8 cellular contexts compared by ENCODE assay signal in the genomic region with DNA sequence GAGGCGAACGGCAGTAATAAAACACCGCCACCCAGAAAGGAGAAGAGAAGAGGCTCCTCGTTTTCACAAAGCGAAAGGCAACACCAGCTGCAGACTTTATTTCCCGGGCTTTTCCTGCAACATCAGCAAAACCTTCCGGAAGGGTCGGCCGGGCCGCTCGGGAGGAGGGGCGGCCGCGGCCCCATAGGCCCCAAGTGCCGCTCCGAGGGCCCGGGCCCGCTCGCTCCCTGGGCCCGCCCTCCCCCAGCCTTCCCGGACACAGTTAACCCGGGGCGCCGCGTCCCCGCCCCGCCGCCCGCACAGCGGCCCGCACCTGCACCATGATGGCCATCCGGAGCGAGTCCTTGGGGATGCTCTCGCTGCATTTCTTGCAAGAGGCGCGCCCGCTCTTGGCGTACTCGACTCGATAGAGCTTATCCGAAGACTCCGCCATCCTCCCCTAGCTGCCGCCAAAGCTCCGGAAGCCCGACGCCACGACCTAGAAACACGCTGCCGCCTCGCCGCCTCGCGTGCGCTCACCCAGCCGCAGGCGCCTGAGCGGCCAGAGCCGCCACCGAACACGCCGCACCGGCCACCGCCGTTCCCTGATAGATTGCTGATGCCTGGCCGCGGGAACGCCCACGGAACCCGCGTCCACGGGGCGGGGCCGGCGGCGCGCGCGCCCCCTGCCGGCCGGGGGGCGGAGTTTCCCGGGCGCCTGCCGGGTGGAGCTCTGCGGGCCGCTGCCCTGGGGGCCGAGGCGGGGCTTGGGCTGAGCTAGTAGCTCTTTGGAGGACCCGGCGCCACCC. TPM values are rescaled to one million over a fixed set of nuclear protein-coding genes. Genes with fewer than 3 reads are reported as not detected.
DNase-seq lines count a peak whose midpoint lies in the region; ATAC-seq and TF ChIP-seq lines count a peak whose summit lies in the region.

TSS of gene PARP1 (minus strand) at position 597 of the 788 bp plus-strand sequence. CDS start at position 433, 164 bp downstream.

- no peaks in the 10 kb centered on the region for H3K9me3 ChIP-seq in thoracic aorta

- H3K4me3 ChIP-seq in GM12864 (ENCODE audit: low read depth, low read length), result peak within 1 kb of the TSS; percentile 75
- H3K4me3 ChIP-seq in thoracic aorta, result peak within 1 kb of the TSS; percentile 85

- TF ChIP-seq CTCF in GM12864 (IDR thresholded peaks at IDR 0.05; ENCODE audit: low read depth, low read length, missing control alignments) (peak; percentile 56), osteocyte (IDR thresholded peaks at IDR 0.05) (peak; percentile 97), thoracic aorta (IDR thresholded peaks at IDR 0.05) (peak; percentile 49)

- H3K4me1 Mint-ChIP-seq in activated naive CD4-positive, alpha-beta T cell treated with anti-CD3 and anti-CD28 coated beads, Interleukin-2, amount 50 U/mL, for 24 hours, result peaks cover 42% of the 10 kb centered on the region
- H3K4me1 Mint-ChIP-seq in osteocyte (ENCODE audit: unreplicated experiment), result peaks cover 48% of the 10 kb centered on the region

- DNase-seq in GM12864 (ENCODE audit: low read depth), result peak; percentile 87
- peak; percentile 98 for DNase-seq in NCI-H1048 (lab: John Stamatoyannopoulos, UW)
- no peak for DNase-seq in glomerular endothelial cell (ENCODE audit: extremely low read depth, low read depth, low spot score)
- DNase-seq in osteocyte (ENCODE audit: extremely low spot score, unreplicated experiment), result peak; percentile 97
- DNase-seq in thoracic aorta (ENCODE audit: low spot score), result peak; percentile 75

- H3K4me3 Mint-ChIP-seq in activated naive CD4-positive, alpha-beta T cell treated with anti-CD3 and anti-CD28 coated beads, Interleukin-2, amount 50 U/mL, for 24 hours, result peak within 1 kb of the TSS; percentile 100
- peak within 1 kb of the TSS; percentile 93 for H3K4me3 Mint-ChIP-seq in osteocyte (ENCODE audit: unreplicated experiment)

- peak within 1 kb of the TSS; percentile 71 to 77 for H3K27ac ChIP-seq in thoracic aorta

- H3K27me3 Mint-ChIP-seq in activated naive CD4-positive, alpha-beta T cell treated with anti-CD3 and anti-CD28 coated beads, Interleukin-2, amount 50 U/mL, for 24 hours, result no peaks in the 10 kb centered on the region
- H3K27me3 Mint-ChIP-seq in osteocyte (ENCODE audit: unreplicated experiment), result peaks cover 7% of the 10 kb centered on the region

- peaks cover 3% of the 10 kb centered on the region for H3K36me3 Mint-ChIP-seq in activated naive CD4-positive, alpha-beta T cell treated with anti-CD3 and anti-CD28 coated beads, Interleukin-2, amount 50 U/mL, for 24 hours
- H3K36me3 Mint-ChIP-seq in osteocyte (ENCODE audit: unreplicated experiment), result no peaks in the 10 kb centered on the region

- peak; percentile 73 for ATAC-seq in HG02588 (IDR thresholded peaks at IDR 0.05; ENCODE audit: unreplicated experiment)
- ATAC-seq in SK-N-SH treated with all-trans-retinoic acid at 6 μM for 48 hours, result peak; percentile 88
- ATAC-seq in thoracic aorta (ENCODE audit: insufficient number of reproducible peaks, low FRiP score, low read depth), result peak; percentile 68

- no peaks in the 10 kb centered on the region for H3K36me3 ChIP-seq in thoracic aorta

- no peaks in the 10 kb centered on the region for H3K9me3 Mint-ChIP-seq in activated naive CD4-positive, alpha-beta T cell treated with anti-CD3 and anti-CD28 coated beads, Interleukin-2, amount 50 U/mL, for 24 hours
- no peaks in the 10 kb centered on the region for H3K9me3 Mint-ChIP-seq in osteocyte (ENCODE audit: unreplicated experiment)

- H3K4me1 ChIP-seq in thoracic aorta (ENCODE audit: control insufficient read depth in 1 of 2, low read depth in 2 of 2), result peaks cover 21 to 46% of the 10 kb centered on the region in 2 donors

- peak within 1 kb of the TSS; percentile 100 for H3K27ac Mint-ChIP-seq in activated naive CD4-positive, alpha-beta T cell treated with anti-CD3 and anti-CD28 coated beads, Interleukin-2, amount 50 U/mL, for 24 hours
- peak within 1 kb of the TSS; percentile 89 for H3K27ac Mint-ChIP-seq in osteocyte (ENCODE audit: unreplicated experiment)

- H3K27me3 ChIP-seq in thoracic aorta (replicated peaks; ENCODE audit: insufficient read depth), result no peaks in the 10 kb centered on the region

TF ChIP-seq in SK-N-SH treated with all-trans-retinoic acid at 6 μM for 48 hours, 23 proteins besides CTCF, POLR2A, EP300 and RAD21:
- no peak for TF ChIP-seq GLIS3 (CRISPR knock-in tag; IDR thresholded peaks at IDR 0.05)
- TF ChIP-seq, protein P1, sequence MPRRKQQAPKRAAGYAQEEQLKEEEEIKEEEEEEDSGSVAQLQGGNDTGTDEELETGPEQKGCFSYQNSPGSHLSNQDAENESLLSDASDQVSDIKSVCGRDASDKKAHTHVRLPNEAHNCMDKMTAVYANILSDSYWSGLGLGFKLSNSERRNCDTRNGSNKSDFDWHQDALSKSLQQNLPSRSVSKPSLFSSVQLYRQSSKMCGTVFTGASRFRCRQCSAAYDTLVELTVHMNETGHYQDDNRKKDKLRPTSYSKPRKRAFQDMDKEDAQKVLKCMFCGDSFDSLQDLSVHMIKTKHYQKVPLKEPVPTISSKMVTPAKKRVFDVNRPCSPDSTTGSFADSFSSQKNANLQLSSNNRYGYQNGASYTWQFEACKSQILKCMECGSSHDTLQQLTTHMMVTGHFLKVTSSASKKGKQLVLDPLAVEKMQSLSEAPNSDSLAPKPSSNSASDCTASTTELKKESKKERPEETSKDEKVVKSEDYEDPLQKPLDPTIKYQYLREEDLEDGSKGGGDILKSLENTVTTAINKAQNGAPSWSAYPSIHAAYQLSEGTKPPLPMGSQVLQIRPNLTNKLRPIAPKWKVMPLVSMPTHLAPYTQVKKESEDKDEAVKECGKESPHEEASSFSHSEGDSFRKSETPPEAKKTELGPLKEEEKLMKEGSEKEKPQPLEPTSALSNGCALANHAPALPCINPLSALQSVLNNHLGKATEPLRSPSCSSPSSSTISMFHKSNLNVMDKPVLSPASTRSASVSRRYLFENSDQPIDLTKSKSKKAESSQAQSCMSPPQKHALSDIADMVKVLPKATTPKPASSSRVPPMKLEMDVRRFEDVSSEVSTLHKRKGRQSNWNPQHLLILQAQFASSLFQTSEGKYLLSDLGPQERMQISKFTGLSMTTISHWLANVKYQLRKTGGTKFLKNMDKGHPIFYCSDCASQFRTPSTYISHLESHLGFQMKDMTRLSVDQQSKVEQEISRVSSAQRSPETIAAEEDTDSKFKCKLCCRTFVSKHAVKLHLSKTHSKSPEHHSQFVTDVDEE (CRISPR knock-in tag; IDR thresholded peaks at IDR 0.05), result 0 out of 2 replicates have a peak, but pooled peaks have one; percentile 78
- TF ChIP-seq ZC3H10 (CRISPR knock-in tag; IDR thresholded peaks at IDR 0.05), result peak; percentile 44; the same call in 1 of the 2 replicates

RNA-seq across cellular contexts. Expression of gene PARP1, which starts in this region (rescaled TPM):
- total RNA-seq in glomerular endothelial cell (87.4 and 99.4 TPM in 2 replicates), osteocyte (84.5 and 86.3 TPM in 2 replicates), thoracic aorta (10 to 100 TPM; 70.3 TPM)
